In genomic region chr6:77362055-77362454, GRCh38 we compare ENCODE assay signal across 29 cellular contexts.
"Had no signal": no experiment of that assay in that cellular context is flagged by ENCODE, and none has a peak within 500 bp of the region (broad histone marks: within the 10 kb centered on the region; RNA-seq: fewer than 3 reads in every experiment).

No MANE protein-coding gene starts in this region.

- H2AFZ ChIP-seq: hepatocyte had no signal

- H3K4me3 Mint-ChIP-seq: dendritic cell treated with granulocyte-macrophage colony-stimulating factor and Interleukin-4, amounts not matched to agents 40 ng/mL and 50 ng/mL, for 4 days; effector memory CD8-positive, alpha-beta T cell; endodermal cell had no signal

- DNase-seq: colonic mucosa; cortex of kidney; dermis blood vessel endothelial cell; dorsolateral prefrontal cortex; effector CD4-positive, alpha-beta T cell; effector CD8-positive, alpha-beta T cell; effector memory CD4-positive, alpha-beta T cell; effector memory CD8-positive, alpha-beta T cell; endodermal cell; erythroblast; esophagus squamous epithelium; foreskin fibroblast; foreskin keratinocyte; foreskin melanocyte; gastrocnemius medialis; glutamatergic neuron; head of caudate nucleus; heart left ventricle; heart right ventricle had no signal

- H3K79me2 ChIP-seq: hepatocyte had no signal

- FAIRE-seq: endometrium, endothelial cell of umbilical vein, frontal cortex had no signal

- H3K27ac ChIP-seq: colonic mucosa, coronary artery, dorsolateral prefrontal cortex, epithelial cell of prostate, esophagus muscularis mucosa, esophagus squamous epithelium, foreskin keratinocyte, gastrocnemius medialis, gastroesophageal sphincter, heart left ventricle, heart right ventricle, hepatocyte had no signal

- H3K36me3 ChIP-seq: colonic mucosa, esophagus muscularis mucosa, esophagus squamous epithelium, gastrocnemius medialis, heart left ventricle, heart right ventricle had no signal

- H3K9me3 Mint-ChIP-seq: endodermal cell had no signal

- ATAC-seq: effector memory CD8-positive, alpha-beta T cell; esophagus mucosa; foreskin keratinocyte; gastrocnemius medialis; gastroesophageal sphincter; heart left ventricle; heart right ventricle had no signal

- H3K9me3 ChIP-seq: colonic mucosa, gastrocnemius medialis had no signal

- H3K4me2 ChIP-seq: hepatocyte had no signal

- H3K27me3 ChIP-seq: colonic mucosa, dorsolateral prefrontal cortex, esophagus muscularis mucosa, esophagus squamous epithelium, foreskin keratinocyte, gastrocnemius medialis, gastroesophageal sphincter, heart left ventricle, heart right ventricle, hepatocyte had no signal

- H3K27ac Mint-ChIP-seq: dendritic cell treated with granulocyte-macrophage colony-stimulating factor and Interleukin-4, amounts not matched to agents 40 ng/mL and 50 ng/mL, for 4 days; effector memory CD8-positive, alpha-beta T cell; endodermal cell had no signal

- H3K4me3 ChIP-seq: colonic mucosa, coronary artery, dorsolateral prefrontal cortex, esophagus muscularis mucosa, esophagus squamous epithelium, gastrocnemius medialis, gastroesophageal sphincter, heart left ventricle, heart right ventricle, hepatocyte had no signal

- H3K27me3 Mint-ChIP-seq: dendritic cell treated with granulocyte-macrophage colony-stimulating factor and Interleukin-4, amounts not matched to agents 40 ng/mL and 50 ng/mL, for 4 days; effector memory CD8-positive, alpha-beta T cell had no signal

- H3K4me1 ChIP-seq: colonic mucosa, esophagus squamous epithelium, foreskin keratinocyte, gastrocnemius medialis, heart right ventricle had no signal
